ENCODE assay signal across 1 cellular context in genomic region chr1:30729906-30730305, GRCh38.
TF ChIP-seq lines count a peak whose summit lies in the region.

No MANE protein-coding gene starts in this region.

TF ChIP-seq in GM12878, 131 proteins besides CTCF, POLR2A, EP300 and RAD21 (continued from another document):
- TF ChIP-seq NKRF (conservative IDR thresholded peaks at IDR 0.05) (no peak), BCL3 (IDR thresholded peaks at IDR 0.05; ENCODE audit: borderline replicate concordance, insufficient read depth, low read depth, low read length, poor library complexity, severe bottlenecking) (no peak), MTA2 (IDR thresholded peaks at IDR 0.05; ENCODE audit: low read depth) (no peak), HDGF (IDR thresholded peaks at IDR 0.05) (no peak), HDAC6 (IDR thresholded peaks at IDR 0.05; ENCODE audit: unreplicated experiment) (no peak), HCFC1 (IDR thresholded peaks at IDR 0.05; ENCODE audit: low read length) (no peak), ZBED1 (IDR thresholded peaks at IDR 0.05; ENCODE audit: borderline replicate concordance) (no peak), ZNF592 (IDR thresholded peaks at IDR 0.05) (no peak), CEBPB (IDR thresholded peaks at IDR 0.05; ENCODE audit: borderline replicate concordance in 1 of 2, low read depth in 2 of 2, low read length in 2 of 2) (no peak), MEF2B (IDR thresholded peaks at IDR 0.05; ENCODE audit: partially characterized antibody, poor library complexity, severe bottlenecking) (no peak), SRF (IDR thresholded peaks at IDR 0.05; ENCODE audit: low read depth in 2 of 2, low read length in 2 of 2) (no peak), FOS (IDR thresholded peaks at IDR 0.05; ENCODE audit: borderline replicate concordance, extremely low read depth, insufficient read length) (no peak), BACH1 (IDR thresholded peaks at IDR 0.05; ENCODE audit: borderline replicate concordance) (no peak), E2F8 (IDR thresholded peaks at IDR 0.05; ENCODE audit: low read depth, partially characterized antibody) (no peak)
